ENCODE assay signal across 1 cellular context in genomic region chr2:157394928-157395327, GRCh38.
TF ChIP-seq lines count a peak whose summit lies in the region.

No MANE protein-coding gene starts in this region.

TF ChIP-seq in GM23338, 12 proteins besides CTCF, POLR2A, EP300 and RAD21 (continued from another document):
- TF ChIP-seq ZNF462 (CRISPR knock-in tag; IDR thresholded peaks at IDR 0.05): no peak
